ENCODE assay signal across 8 cellular contexts in genomic region chr6:36028088-36028886, GRCh38. TPM values are rescaled to one million over a fixed set of nuclear protein-coding genes. Genes with fewer than 3 reads are reported as not detected.
DNase-seq lines count a peak whose midpoint lies in the region; ATAC-seq and TF ChIP-seq lines count a peak whose summit lies in the region.

No MANE protein-coding gene starts in this region.

- peak in 1 of 2 donors; percentile 52 for TF ChIP-seq POLR2A in adrenal gland (IDR thresholded peaks at IDR 0.05)

- H4K20me1 ChIP-seq in hepatocyte (ENCODE audit: insufficient read depth, poor library complexity, severe bottlenecking): peaks cover 33% of the 10 kb centered on the region

- peaks cover 8% of the 10 kb centered on the region for H3K36me3 ChIP-seq in SJSA1
- H3K36me3 ChIP-seq in adrenal gland (replicated peaks in 1 of 2): no peaks in the 10 kb centered on the region
- H3K36me3 ChIP-seq in hepatocyte (replicated peaks; ENCODE audit: insufficient read depth, low read depth): no peaks in the 10 kb centered on the region

- peak overlapping the region; percentile 73 for H3K4me2 ChIP-seq in hepatocyte

- peak overlapping the region; percentile 40 for H3K27ac ChIP-seq in SJSA1
- peak overlapping the region; percentile 82 to 96 (median 90) for H3K27ac ChIP-seq in adrenal gland
- H3K27ac ChIP-seq in hepatocyte: peak overlapping the region; percentile 76

- intact Hi-C loops in adrenal gland (cut with DNase I): loop anchor here (10.0 kb wide), 2 partner anchors 167 to 177 kb away; partner anchors contain the start of gene BRPF3 (in 1 of the 2)

- peak; percentile 18 for ATAC-seq in HG03095 (IDR thresholded peaks at IDR 0.05; ENCODE audit: unreplicated experiment)

- H3K9me3 ChIP-seq in SJSA1 (replicated peaks): no peaks in the 10 kb centered on the region
- no peaks in the 10 kb centered on the region for H3K9me3 ChIP-seq in adrenal gland (replicated peaks in 1 of 3)
- no peaks in the 10 kb centered on the region for H3K9me3 ChIP-seq in hepatocyte (ENCODE audit: low read depth)

- TF ChIP-seq CTCF in adrenal gland (IDR thresholded peaks at IDR 0.05) (peak in 1 of 6 experiments; percentile 7), hepatocyte (IDR thresholded peaks at IDR 0.05; ENCODE audit: poor library complexity) (no peak), GM10266 (IDR thresholded peaks at IDR 0.05; ENCODE audit: control insufficient read depth, insufficient read depth, low read depth, missing control alignments) (no peak)

- peak; percentile 27 for DNase-seq in activated gamma-delta T cell treated with Interleukin-2 at 50 U/mL for 16 hours
- DNase-seq in activated gamma-delta T cell (lab: John Stamatoyannopoulos, UW): no peak
- peak; percentile 53 to 72 for DNase-seq in SJSA1 (ENCODE audit: low read depth in 1 of 2, low spot score in 2 of 2)
- peak; percentile 33 to 66 (median 54) for DNase-seq in adrenal gland
- DNase-seq in hepatocyte (ENCODE audit: low spot score): peak; percentile 67
- DNase-seq in retina: peak; percentile 83
- DNase-seq in GM10266 (ENCODE audit: extremely low spot score): no peak

- H3K4me3 ChIP-seq in SJSA1 (peak overlapping the region; percentile 94), adrenal gland (peak overlapping the region; percentile 84 to 99 (median 88)), hepatocyte (peak overlapping the region; percentile 25)

- H3K27me3 ChIP-seq in SJSA1 (replicated peaks) (no peaks in the 10 kb centered on the region), adrenal gland (no peaks in the 10 kb centered on the region), hepatocyte (no peaks in the 10 kb centered on the region)

- peak overlapping the region; percentile 2 for H2AFZ ChIP-seq in hepatocyte

- H3K79me2 ChIP-seq in hepatocyte: peaks cover 53% of the 10 kb centered on the region

- 0% methylated on average over 19 to 45 of the region's 45 CpGs for WGBS in adrenal gland, 4 donors
- WGBS in hepatocyte (ENCODE audit: low lambda C conversion rate, missing lambda C conversion rate): 1% methylated on average over 33 of the region's 45 CpGs

- no peaks in the 10 kb centered on the region for H3K9me2 ChIP-seq in hepatocyte (replicated peaks; ENCODE audit: insufficient read depth)

- H3K4me1 ChIP-seq in SJSA1 (replicated peaks): peaks cover 20% of the 10 kb centered on the region
- peaks cover 0 to 43% of the 10 kb centered on the region in 2 donors for H3K4me1 ChIP-seq in adrenal gland (replicated peaks in 1 of 2)
- peaks cover 8% of the 10 kb centered on the region for H3K4me1 ChIP-seq in hepatocyte (ENCODE audit: insufficient read depth)

RNA-seq across cellular contexts. Expression of gene MAPK14, which starts 0.7 kb away (rescaled TPM):
- 54.6 and 60.9 TPM in 2 replicates for total RNA-seq in SJSA1 (2014; rRNA removed; shearing (Covaris generic))
- total RNA-seq in adrenal gland (100 to 1,000 TPM in 1 of 8 donors, 10 to 100 TPM in 7; 39.0 to 119 (median 61.6) TPM), hepatocyte (86.5 and 101 TPM in 2 replicates)
- polyA plus RNA-seq in adrenal gland (10 to 100 TPM; 11.3 to 45.0 (median 16.4) TPM), hepatocyte (41.2 and 46.8 TPM in 2 replicates)

RNA-seq across cellular contexts. Expression of gene SLC26A8, which starts 3.8 kb away (rescaled TPM):
- not detected in 2 replicates for total RNA-seq in SJSA1 (2014; rRNA removed; shearing (Covaris generic))
- under 1 TPM in 3 of 8 donors, not detected in 5; 0.10 to 0.54 (median 0.11) TPM for total RNA-seq in adrenal gland
- polyA plus RNA-seq in adrenal gland: under 1 TPM; 0.09 to 0.20 (median 0.16) TPM
- total RNA-seq in hepatocyte: 0.48 TPM in 1 of 2 replicates, not detected in the other
- 0.18 TPM in 1 of 2 replicates, not detected in the other for polyA plus RNA-seq in hepatocyte

Comparison
In these comparisons a context has a peak if more than half of its experiments do, and no peak if none do; other contexts are left out.
1. DNase-seq: peak in activated gamma-delta T cell treated with Interleukin-2 at 50 U/mL for 16 hours (single experiment), SJSA1 (2 of 2), adrenal gland (7 of 7), hepatocyte (single experiment) and retina (single experiment); none in activated gamma-delta T cell (single experiment) and GM10266 (single experiment).
2. H3K27ac ChIP-seq: peak in every context shown above with its lines; median percentile 90 in adrenal gland; 76 in hepatocyte; 40 in SJSA1.
3. H3K4me3 ChIP-seq: peak in every context shown above with its lines; median percentile 94 in SJSA1; 88 in adrenal gland; 25 in hepatocyte.